In genomic region chr9:21961569-21961968, GRCh38 we compare ENCODE assay signal across 26 cellular contexts. TPM values are rescaled to one million over a fixed set of nuclear protein-coding genes. Genes with fewer than 3 reads are reported as not detected.
DNase-seq lines count a peak whose midpoint lies in the region; ATAC-seq and TF ChIP-seq lines count a peak whose summit lies in the region.
"Had no signal": no experiment of that assay in that cellular context is flagged by ENCODE, and none has a peak within 500 bp of the region (broad histone marks: within the 10 kb centered on the region; RNA-seq: fewer than 3 reads in every experiment).

No MANE protein-coding gene starts in this region.

- ATAC-seq in activated CD8-positive, alpha-beta T cell treated with anti-CD3 and anti-CD28 coated beads for 36 hours: no peak
- ATAC-seq: A549, HCT116 had no signal

- no peak for TF ChIP-seq CTCF in fibroblast of villous mesenchyme (IDR thresholded peaks at IDR 0.05; ENCODE audit: insufficient read depth, low read depth, low read length)
- TF ChIP-seq CTCF in activated CD8-positive, alpha-beta T cell treated with anti-CD3 and anti-CD28 coated beads for 36 hours (IDR thresholded peaks at IDR 0.05): no peak

- H3K36me3 ChIP-seq in GM23248 (ENCODE audit: low read depth): no peaks in the 10 kb centered on the region
- no peaks in the 10 kb centered on the region for H3K36me3 ChIP-seq in adipocyte (ENCODE audit: control insufficient read depth, insufficient read depth, low read length, severe bottlenecking)
- H3K36me3 ChIP-seq: BLaER1 treated with 17β-estradiol and CSF1 and Interleukin-3, amounts not matched to agents 10 nM and 100 nM had no signal

- no peak overlapping the region for H3K4me3 Mint-ChIP-seq in activated CD8-positive, alpha-beta T cell treated with anti-CD3 and anti-CD28 coated beads for 36 hours
- H3K4me3 Mint-ChIP-seq: CD4-positive, alpha-beta T cell; CD8-positive, alpha-beta memory T cell; H9 had no signal

- intact Hi-C loops in activated CD8-positive, alpha-beta T cell treated with anti-CD3 and anti-CD28 coated beads for 36 hours (cut with micrococcal nuclease): no loop called here

- no peaks in the 10 kb centered on the region for H3K9me2 ChIP-seq in GM23248 (ENCODE audit: insufficient read depth)

- peaks cover 3% of the 10 kb centered on the region for H3K9me3 ChIP-seq in GM23248 (ENCODE audit: low read depth)
- peaks cover 3% of the 10 kb centered on the region for H3K9me3 ChIP-seq in adipocyte (ENCODE audit: control insufficient read depth, low read length)
- H3K9me3 ChIP-seq: A549 had no signal

- no peak overlapping the region for H3K4me2 ChIP-seq in GM23248 (ENCODE audit: unreplicated experiment)
- H3K4me2 ChIP-seq: A549; BLaER1 treated with 17β-estradiol and CSF1 and Interleukin-3, amounts not matched to agents 10 nM and 100 nM had no signal

- peaks cover 3% of the 10 kb centered on the region for H3K9me3 Mint-ChIP-seq in activated CD8-positive, alpha-beta T cell treated with anti-CD3 and anti-CD28 coated beads for 36 hours

- peaks cover 3% of the 10 kb centered on the region for H3K4me1 Mint-ChIP-seq in activated CD8-positive, alpha-beta T cell treated with anti-CD3 and anti-CD28 coated beads for 36 hours (ENCODE audit: low read depth)

- H3K27ac ChIP-seq in GM23248: no peak overlapping the region
- H3K27ac ChIP-seq: A549; BLaER1 treated with 17β-estradiol and CSF1 and Interleukin-3, amounts not matched to agents 10 nM and 100 nM had no signal

- no peaks in the 10 kb centered on the region for H3K36me3 Mint-ChIP-seq in activated CD8-positive, alpha-beta T cell treated with anti-CD3 and anti-CD28 coated beads for 36 hours (ENCODE audit: low read depth)

- WGBS in GM23248 (ENCODE audit: low coverage in 1 of 2, low lambda C conversion rate in 2 of 2, missing lambda C conversion rate in 2 of 2), 2 experiments: 94% methylated on average over 2 of the region's 2 CpGs

- POLR2A ChIA-PET in activated CD8-positive, alpha-beta T cell treated with anti-CD3 and anti-CD28 coated beads for 36 hours (lab: Charles Lee): no interaction called here

- H4K20me1 ChIP-seq in GM23248 (ENCODE audit: insufficient read depth): no peaks in the 10 kb centered on the region

- H3K4me3 ChIP-seq in GM23248 (no peak overlapping the region), adipocyte (ENCODE audit: low read length) (no peak overlapping the region), fibroblast of villous mesenchyme (ENCODE audit: low read depth, low read length) (no peak overlapping the region)
- H3K4me3 ChIP-seq: A549; BLaER1 treated with 17β-estradiol and CSF1 and Interleukin-3, amounts not matched to agents 10 nM and 100 nM had no signal

- no peak for TF ChIP-seq EP300 in Ishikawa (IDR thresholded peaks at IDR 0.05; ENCODE audit: borderline replicate concordance)

- CTCF ChIA-PET in activated CD8-positive, alpha-beta T cell treated with anti-CD3 and anti-CD28 coated beads for 36 hours (lab: Charles Lee): interaction anchor here (3.3 kb wide), 1 partner anchor 48 kb away, joined by 16 read pairs; the partner anchor contains the start of gene CDKN2B

- no peak overlapping the region for H2AFZ ChIP-seq in GM23248

- H3K9ac ChIP-seq in GM23248 (no peak overlapping the region), adipocyte (ENCODE audit: low read length) (no peak overlapping the region)
- H3K9ac ChIP-seq: BLaER1 treated with 17β-estradiol and CSF1 and Interleukin-3, amounts not matched to agents 10 nM and 100 nM had no signal

- H3K27me3 ChIP-seq in GM23248 (replicated peaks; ENCODE audit: insufficient read depth): no peaks in the 10 kb centered on the region
- H3K27me3 ChIP-seq in adipocyte (replicated peaks; ENCODE audit: control insufficient read depth, insufficient read depth, low read length): no peaks in the 10 kb centered on the region

- in situ Hi-C loops in GM23248 (cut with MboI): no loop called here

- no peak overlapping the region for H3K27ac Mint-ChIP-seq in activated CD8-positive, alpha-beta T cell treated with anti-CD3 and anti-CD28 coated beads for 36 hours
- H3K27ac Mint-ChIP-seq: CD14-positive monocyte; CD4-positive, alpha-beta T cell; CD8-positive, alpha-beta memory T cell; H9 had no signal

- H3K4me1 ChIP-seq in GM23248 (ENCODE audit: insufficient read depth) (no peaks in the 10 kb centered on the region; the same call in 1 of the 2 replicates), adipocyte (ENCODE audit: control insufficient read depth, insufficient read depth, low read length) (peaks cover 16% of the 10 kb centered on the region)
- H3K4me1 ChIP-seq: A549 had no signal

- peaks cover 7% of the 10 kb centered on the region; the same call in 1 of the 2 replicates for H3F3A ChIP-seq in GM23248 (ENCODE audit: insufficient read depth)

- peaks cover 57% of the 10 kb centered on the region for H3K27me3 Mint-ChIP-seq in activated CD8-positive, alpha-beta T cell treated with anti-CD3 and anti-CD28 coated beads for 36 hours

- no peaks in the 10 kb centered on the region for H3K79me2 ChIP-seq in GM23248 (ENCODE audit: insufficient read depth)

- no peak for TF ChIP-seq RAD21 in Ishikawa (IDR thresholded peaks at IDR 0.05; ENCODE audit: low read depth)

- DNase-seq in GM23248 (peak; percentile 37), adipocyte (ENCODE audit: low read depth) (peak; percentile 57), fibroblast of villous mesenchyme (ENCODE audit: low read depth) (peak; percentile 19), globus pallidus (ENCODE audit: low spot score) (no peak), NCI-H1694 treated with DMSO at 0.1 percent for 48 hours (lab: John Stamatoyannopoulos, UW) (no peak), COLO668 (lab: John Stamatoyannopoulos, UW; ENCODE audit: unreplicated experiment) (no peak)
- no peak for DNase-seq in activated CD8-positive, alpha-beta T cell treated with anti-CD3 and anti-CD28 coated beads for 36 hours
- DNase-seq: 8988T; ACHN; BE2C; Calu3; CD4-positive, alpha-beta T cell; CD8-positive, alpha-beta memory T cell; COR-L47; DMS53; DMS79 treated with DMSO at 0.1 percent for 48 hours; GF-D8; H9 had no signal

TF ChIP-seq in Ishikawa, 13 proteins besides CTCF, POLR2A, EP300 and RAD21:
- TF ChIP-seq TAF1 (IDR thresholded peaks at IDR 0.05; ENCODE audit: low read depth): no peak
- no peak for TF ChIP-seq YY1 (IDR thresholded peaks at IDR 0.05; ENCODE audit: low read depth)
- TF ChIP-seq CEBPB (IDR thresholded peaks at IDR 0.05): peak; percentile 77
TF ChIP-seq in Ishikawa: peak in this region for 1.

RNA-seq across cellular contexts. Expression of gene CDKN2A, which starts 32.6 kb away (rescaled TPM):
- total RNA-seq in GM23248 (2014; rRNA removed; shearing (Covaris generic)): 18.1 and 27.3 TPM in 2 replicates
- 42.2 and 43.6 TPM in 2 replicates for polyA plus RNA-seq in GM23248 (2016; fragmentation: Nextera tagmentation; extraction: Ambion mirVana)
- 20.7 and 32.5 TPM in 2 replicates for total RNA-seq in fibroblast of villous mesenchyme
- 1 to 10 TPM; 2.1 to 2.5 TPM for total RNA-seq in activated CD8-positive, alpha-beta T cell treated with anti-CD3 and anti-CD28 coated beads for 36 hours
- total RNA-seq: Daoy had no signal
- polyA plus RNA-seq: A549 had no signal

RNA-seq across cellular contexts. Expression of gene CDKN2B-AS1, which starts 33.0 kb away (rescaled TPM):
- 1.3 and 4.1 TPM in 2 replicates for total RNA-seq in GM23248 (2014; rRNA removed; shearing (Covaris generic))
- 0.58 and 0.61 TPM in 2 replicates for polyA plus RNA-seq in GM23248 (2016; fragmentation: Nextera tagmentation; extraction: Ambion mirVana)
- total RNA-seq in fibroblast of villous mesenchyme: 5.2 and 9.5 TPM in 2 replicates
- total RNA-seq in activated CD8-positive, alpha-beta T cell treated with anti-CD3 and anti-CD28 coated beads for 36 hours: under 1 TPM; 0.41 to 0.81 TPM
- total RNA-seq: Daoy, G401, H4, H9 had no signal
- polyA plus RNA-seq: A549; CD8-positive, alpha-beta memory T cell had no signal

RNA-seq across cellular contexts. Expression of gene CDKN2B, which starts 47.5 kb away (rescaled TPM):
- 5.3 and 10.6 TPM in 2 replicates for total RNA-seq in GM23248 (2014; rRNA removed; shearing (Covaris generic))
- polyA plus RNA-seq in GM23248 (2016; fragmentation: Nextera tagmentation; extraction: Ambion mirVana): 6.7 and 8.9 TPM in 2 replicates
- 43.2 and 58.3 TPM in 2 replicates for total RNA-seq in fibroblast of villous mesenchyme
- not detected for total RNA-seq in activated CD8-positive, alpha-beta T cell treated with anti-CD3 and anti-CD28 coated beads for 36 hours
- total RNA-seq: CD4-positive, alpha-beta T cell; Daoy; H4 had no signal
- polyA plus RNA-seq: A549 had no signal

Comparison
In these comparisons a context has a peak if more than half of its experiments do, and no peak if none do; other contexts are left out.
1. DNase-seq: peak in GM23248 (single experiment), adipocyte (single experiment) and fibroblast of villous mesenchyme (single experiment); none in activated CD8-positive, alpha-beta T cell treated with anti-CD3 and anti-CD28 coated beads for 36 hours (single experiment), globus pallidus (single experiment), NCI-H1694 treated with DMSO at 0.1 percent for 48 hours (single experiment) and COLO668 (single experiment).